ENCODE assay signal across 18 cellular contexts in the genomic region with DNA sequence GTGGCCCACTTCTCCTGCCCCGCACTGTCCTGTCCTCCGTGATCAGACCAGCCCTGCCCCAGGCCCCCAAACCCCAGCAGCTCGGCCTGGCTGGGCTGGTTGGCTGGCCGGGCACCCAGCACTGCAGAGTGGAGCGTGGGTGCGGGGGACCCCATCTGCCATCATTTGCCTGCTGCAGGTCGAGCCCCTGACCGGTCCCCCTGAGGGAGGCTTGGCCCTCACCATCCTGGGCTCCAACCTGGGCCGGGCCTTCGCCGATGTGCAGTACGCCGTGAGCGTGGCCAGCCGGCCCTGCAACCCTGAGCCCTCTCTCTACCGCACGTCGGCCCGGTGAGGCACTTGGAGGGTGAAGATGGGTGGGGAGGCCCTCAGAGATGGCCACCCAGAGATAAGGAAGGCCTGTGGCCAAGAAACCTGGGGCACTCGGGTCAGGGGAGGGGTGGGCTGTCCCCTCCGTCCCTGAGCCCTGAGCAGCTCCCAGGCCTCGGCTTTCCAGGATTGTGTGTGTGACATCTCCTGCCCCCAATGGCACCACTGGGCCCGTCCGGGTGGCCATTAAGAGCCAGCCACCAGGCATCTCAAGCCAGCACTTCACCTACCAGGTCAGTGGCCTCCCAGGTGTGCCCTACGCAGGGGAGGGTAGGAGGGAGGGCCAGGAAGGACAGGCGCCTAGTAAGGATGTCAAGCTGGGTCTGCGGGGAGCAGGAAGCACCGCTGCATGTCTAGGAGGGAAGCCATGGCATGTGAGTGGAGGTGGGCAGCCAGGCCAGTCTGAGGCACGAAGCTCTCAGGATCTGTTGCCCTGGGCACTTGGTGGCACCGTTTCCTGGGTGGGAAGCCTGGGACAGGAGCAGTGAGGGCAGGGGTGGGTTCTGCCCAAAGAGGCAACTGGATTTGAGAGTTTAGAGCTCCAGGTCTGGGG. TPM values are rescaled to one million over a fixed set of nuclear protein-coding genes. Genes with fewer than 3 reads are reported as not detected.
"Had no signal": no experiment of that assay in that cellular context is flagged by ENCODE, and none has a peak within 500 bp of the region (broad histone marks: within the 10 kb centered on the region; RNA-seq: fewer than 3 reads in every experiment).

No MANE protein-coding gene starts in this region.

- H3K9me3 ChIP-seq: ascending aorta, suprapubic skin had no signal

- H3K36me3 ChIP-seq: breast epithelium, suprapubic skin had no signal

- H3K27ac Mint-ChIP-seq: activated CD4-positive, alpha-beta memory T cell treated with anti-CD3 and anti-CD28 coated beads for 36 hours; activated CD4-positive, alpha-beta T cell treated with anti-CD3 and anti-CD28 coated beads for 36 hours; activated naive CD8-positive, alpha-beta T cell treated with anti-CD3 and anti-CD28 coated beads, Interleukin-2, amount 50 U/mL, for 24 hours; dendritic cell treated with granulocyte-macrophage colony-stimulating factor and Interleukin-4, amounts not matched to agents 40 ng/mL and 50 ng/mL, for 4 days; naive B cell; stimulated activated naive CD8-positive, alpha-beta T cell treated with anti-CD3 and anti-CD28 coated beads, Interleukin-15, Interleukin-2, amounts not matched to agents 100 ng/mL and 50 ng/mL, for 24 hours had no signal

- H3K4me1 ChIP-seq: ascending aorta, breast epithelium, suprapubic skin had no signal

- H3K9me3 Mint-ChIP-seq: activated CD4-positive, alpha-beta memory T cell treated with anti-CD3 and anti-CD28 coated beads for 36 hours; activated naive CD8-positive, alpha-beta T cell treated with anti-CD3 and anti-CD28 coated beads, Interleukin-2, amount 50 U/mL, for 24 hours; dendritic cell treated with granulocyte-macrophage colony-stimulating factor and Interleukin-4, amounts not matched to agents 40 ng/mL and 50 ng/mL, for 4 days; naive B cell; stimulated activated naive CD8-positive, alpha-beta T cell treated with anti-CD3 and anti-CD28 coated beads, Interleukin-15, Interleukin-2, amounts not matched to agents 100 ng/mL and 50 ng/mL, for 24 hours had no signal

- H3K36me3 Mint-ChIP-seq: activated CD4-positive, alpha-beta memory T cell treated with anti-CD3 and anti-CD28 coated beads for 36 hours; naive B cell had no signal

- DNase-seq: activated CD4-positive, alpha-beta memory T cell treated with anti-CD3 and anti-CD28 coated beads for 36 hours; activated CD4-positive, alpha-beta T cell treated with anti-CD3 and anti-CD28 coated beads for 36 hours; activated naive CD4-positive, alpha-beta T cell; activated naive CD8-positive, alpha-beta T cell treated with anti-CD3 and anti-CD28 coated beads, Interleukin-2, amount 50 U/mL, for 24 hours; cerebellar nuclear complex; effector memory CD4-positive, alpha-beta T cell; foreskin melanocyte; naive B cell; trophoblast cell had no signal

- H3K4me1 Mint-ChIP-seq: activated CD4-positive, alpha-beta T cell treated with anti-CD3 and anti-CD28 coated beads for 36 hours had no signal

- H3K27ac ChIP-seq: ascending aorta, breast epithelium, SK-N-MC, skin epidermis, suprapubic skin had no signal

- H3K4me3 ChIP-seq: ascending aorta, breast epithelium, lung, SK-N-MC, skin epidermis, suprapubic skin had no signal

- H3K4me3 Mint-ChIP-seq: activated CD4-positive, alpha-beta memory T cell treated with anti-CD3 and anti-CD28 coated beads for 36 hours; activated CD4-positive, alpha-beta T cell treated with anti-CD3 and anti-CD28 coated beads for 36 hours; activated naive CD8-positive, alpha-beta T cell treated with anti-CD3 and anti-CD28 coated beads, Interleukin-2, amount 50 U/mL, for 24 hours; dendritic cell treated with granulocyte-macrophage colony-stimulating factor and Interleukin-4, amounts not matched to agents 40 ng/mL and 50 ng/mL, for 4 days; stimulated activated naive CD8-positive, alpha-beta T cell treated with anti-CD3 and anti-CD28 coated beads, Interleukin-15, Interleukin-2, amounts not matched to agents 100 ng/mL and 50 ng/mL, for 24 hours had no signal

- H3K27me3 ChIP-seq: ascending aorta, suprapubic skin had no signal

- ATAC-seq: activated CD4-positive, alpha-beta T cell treated with anti-CD3 and anti-CD28 coated beads for 36 hours; activated naive CD8-positive, alpha-beta T cell treated with anti-CD3 and anti-CD28 coated beads, Interleukin-2, amount 50 U/mL, for 24 hours; left colon had no signal

- H3K27me3 Mint-ChIP-seq: activated CD4-positive, alpha-beta memory T cell treated with anti-CD3 and anti-CD28 coated beads for 36 hours; activated CD4-positive, alpha-beta T cell treated with anti-CD3 and anti-CD28 coated beads for 36 hours; activated naive CD8-positive, alpha-beta T cell treated with anti-CD3 and anti-CD28 coated beads, Interleukin-2, amount 50 U/mL, for 24 hours; stimulated activated naive CD8-positive, alpha-beta T cell treated with anti-CD3 and anti-CD28 coated beads, Interleukin-15, Interleukin-2, amounts not matched to agents 100 ng/mL and 50 ng/mL, for 24 hours had no signal

RNA-seq across cellular contexts. Expression of a gene that starts 8.9 kb away (rescaled TPM):
- total RNA-seq: activated CD4-positive, alpha-beta memory T cell treated with anti-CD3 and anti-CD28 coated beads for 36 hours; activated CD4-positive, alpha-beta T cell treated with anti-CD3 and anti-CD28 coated beads for 36 hours had no signal
